1 cellular context compared by ENCODE assay signal in the genomic region with DNA sequence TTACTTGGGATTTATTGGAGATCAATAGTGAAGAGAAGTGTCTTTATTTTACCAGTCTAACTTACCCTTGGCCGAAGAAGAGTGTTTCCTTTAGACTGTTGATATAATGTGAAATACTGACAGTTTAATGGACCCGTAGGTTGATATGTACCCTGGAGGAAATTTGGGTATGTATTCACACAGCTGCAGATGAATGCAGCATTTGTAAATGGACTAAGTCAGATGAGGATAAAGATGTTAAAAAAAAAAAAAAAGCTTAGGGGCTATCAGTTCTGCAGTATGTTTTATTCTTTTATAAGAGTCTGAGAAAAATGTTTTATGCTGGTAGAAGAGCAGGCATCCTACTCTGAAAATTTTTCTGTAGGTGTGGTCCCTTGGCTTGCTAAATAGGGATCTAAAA.
TF ChIP-seq lines count a peak whose summit lies in the region.

No MANE protein-coding gene starts in this region.

TF ChIP-seq in A549, 52 proteins besides CTCF, POLR2A, EP300 and RAD21:
- no peak for TF ChIP-seq TP53 (CRISPR knock-in tag; IDR thresholded peaks at IDR 0.05)
- TF ChIP-seq NFE2L2 (conservative IDR thresholded peaks at IDR 0.05; ENCODE audit: low read length): no peak
- TF ChIP-seq JUN (IDR thresholded peaks at IDR 0.05): no peak
- no peak for TF ChIP-seq RNF2 (IDR thresholded peaks at IDR 0.05; ENCODE audit: borderline replicate concordance, low read depth)
- no peak for TF ChIP-seq ZC3H11A (IDR thresholded peaks at IDR 0.05)
- no peak for TF ChIP-seq CEBPB (IDR thresholded peaks at IDR 0.05)
- TF ChIP-seq RARB (CRISPR knock-in tag; IDR thresholded peaks at IDR 0.05): no peak
- no peak for TF ChIP-seq GATA3 (IDR thresholded peaks at IDR 0.05; ENCODE audit: borderline replicate concordance)
- TF ChIP-seq SMC3 (IDR thresholded peaks at IDR 0.05): no peak
